ENCODE assay signal across 1 cellular context in genomic region chr2:241354668-241355658, GRCh38.
A peak's percentile ranks its signal among the peaks of the same experiment; 100 is the strongest.
TF ChIP-seq lines count a peak whose summit lies in the region.

No MANE protein-coding gene starts in this region.

TF ChIP-seq in WTC11, 78 proteins besides CTCF, POLR2A, EP300 and RAD21 (continued from another document):
- 0 out of 2 replicates have a peak, but pooled peaks have one; percentile 47 for TF ChIP-seq TEAD1 (CRISPR knock-in tag; IDR thresholded peaks at IDR 0.05)
- TF ChIP-seq ESRRA (CRISPR knock-in tag; IDR thresholded peaks at IDR 0.05; ENCODE audit: borderline replicate concordance), result no peak
- no peak for TF ChIP-seq RORB (CRISPR knock-in tag; IDR thresholded peaks at IDR 0.05)
- no peak for TF ChIP-seq ZMAT4 (CRISPR knock-in tag; IDR thresholded peaks at IDR 0.05)
- TF ChIP-seq E2F5 (CRISPR knock-in tag; IDR thresholded peaks at IDR 0.05), result no peak
- no peak for TF ChIP-seq ZNF423 (CRISPR knock-in tag; IDR thresholded peaks at IDR 0.05)
- TF ChIP-seq SMAD3 (CRISPR knock-in tag; IDR thresholded peaks at IDR 0.05; ENCODE audit: borderline replicate concordance), result no peak
- no peak for TF ChIP-seq OVOL2 (CRISPR knock-in tag; IDR thresholded peaks at IDR 0.05; ENCODE audit: borderline replicate concordance)
- TF ChIP-seq ATF3 (CRISPR knock-in tag; conservative IDR thresholded peaks at IDR 0.05), result no peak
- TF ChIP-seq ZNF671 (CRISPR knock-in tag; IDR thresholded peaks at IDR 0.05), result peak; percentile 43; the same call in 1 of the 2 replicates
- TF ChIP-seq ZNF317 (CRISPR knock-in tag; IDR thresholded peaks at IDR 0.05; ENCODE audit: borderline replicate concordance, low read depth), result no peak
- no peak for TF ChIP-seq TCF7 (CRISPR knock-in tag; IDR thresholded peaks at IDR 0.05; ENCODE audit: low read depth)
- TF ChIP-seq ZNF121 (CRISPR knock-in tag; IDR thresholded peaks at IDR 0.05), result no peak
- TF ChIP-seq NR3C1 (CRISPR knock-in tag; conservative IDR thresholded peaks at IDR 0.05; ENCODE audit: low read depth), result no peak
- no peak for TF ChIP-seq AFF4 (CRISPR knock-in tag; IDR thresholded peaks at IDR 0.05; ENCODE audit: borderline replicate concordance)
- no peak for TF ChIP-seq NR2C2 (CRISPR knock-in tag; IDR thresholded peaks at IDR 0.05)
